In genomic region chr1:229409616-229410369, GRCh38 we compare ENCODE assay signal across 14 cellular contexts. TPM values are rescaled to one million over a fixed set of nuclear protein-coding genes. Genes with fewer than 3 reads are reported as not detected.
A peak's percentile ranks its signal among the peaks of the same experiment; 100 is the strongest.
DNase-seq lines count a peak whose midpoint lies in the region; ATAC-seq, FAIRE-seq and TF ChIP-seq lines count a peak whose summit lies in the region.
"Had no signal": no experiment of that assay in that cellular context is flagged by ENCODE, and none has a peak within 500 bp of the region (broad histone marks: within the 10 kb centered on the region; RNA-seq: fewer than 3 reads in every experiment).

No MANE protein-coding gene starts in this region.

- H3K27ac ChIP-seq in GM23248 (no peak overlapping the region), H1 (ENCODE audit: low read depth, low read length) (no peak overlapping the region), neuronal stem cell (replicated peaks; ENCODE audit: low read length) (no peak overlapping the region)

- H3K27me3 ChIP-seq in GM23248 (replicated peaks; ENCODE audit: insufficient read depth) (peaks cover 51% of the 10 kb centered on the region), H1 (replicated peaks in 1 of 4; ENCODE audit: control insufficient read depth in 3 of 4, extremely low read depth in 1 of 4, insufficient read depth in 3 of 4, low read length in 3 of 4) (peaks cover 13 to 44% (median 39%) of the 10 kb centered on the region in 4 experiments), neuronal stem cell (ENCODE audit: control insufficient read depth in 3 of 3, insufficient read depth in 3 of 3, low read depth in 1 of 3, low read length in 3 of 3) (peaks cover 9 to 40% (median 38%) of the 10 kb centered on the region in 3 experiments)

- H3K36me3 ChIP-seq in GM23248 (ENCODE audit: low read depth) (no peaks in the 10 kb centered on the region), H1 (ENCODE audit: control insufficient read depth in 2 of 4, insufficient read depth in 4 of 4, low read length in 3 of 4) (no peaks in the 10 kb centered on the region), neuronal stem cell (replicated peaks in 1 of 2; ENCODE audit: control insufficient read depth in 2 of 2, insufficient read depth in 2 of 2, low read length in 2 of 2) (no peaks in the 10 kb centered on the region)

- H2BK120ac ChIP-seq in H1 (replicated peaks; ENCODE audit: low read depth, low read length) (no peak overlapping the region), neuronal stem cell (ENCODE audit: low read depth, low read length) (no peak overlapping the region)

- H3K14ac ChIP-seq in H1 (ENCODE audit: insufficient read length) (no peak overlapping the region), neuronal stem cell (ENCODE audit: low read length) (peak overlapping the region; percentile 39)

- H3K4me2 ChIP-seq in GM23248 (ENCODE audit: unreplicated experiment) = no peak overlapping the region
- peak overlapping the region in 1 of 2 experiments; percentile 36; a peak in 2 of 4 replicates for H3K4me2 ChIP-seq in H1 (ENCODE audit: insufficient read depth in 1 of 2, low read depth in 2 of 2, low read length in 2 of 2)
- H3K4me2 ChIP-seq in neuronal stem cell (ENCODE audit: insufficient read depth, low read length, poor library complexity, severe bottlenecking) = no peak overlapping the region

- H2AFZ ChIP-seq in GM23248 = no peak overlapping the region
- no peak overlapping the region for H2AFZ ChIP-seq in H1 (ENCODE audit: low read length)
- H2AFZ ChIP-seq in neuronal stem cell (ENCODE audit: low read length) = no peak overlapping the region

- DNase-seq in NCI-H146 (lab: John Stamatoyannopoulos, UW) (peak; percentile 31), NCI-H146 treated with DMSO at 0.1 percent for 48 hours (lab: John Stamatoyannopoulos, UW; ENCODE audit: unreplicated experiment) (no peak), GM23248 (peak; percentile 5), H1 (ENCODE audit: low read depth in 1 of 2, low spot score in 2 of 2) (no peak), neuronal stem cell (ENCODE audit: low spot score) (no peak), GF-D8 (lab: John Stamatoyannopoulos, UW) (no peak)
- DNase-seq: activated CD4-positive, alpha-beta T cell treated with anti-CD3 and anti-CD28 coated beads for 48 hours; kidney glomerular epithelial cell; occipital lobe; stimulated activated CD8-positive, alpha-beta memory T cell treated with anti-CD3 and anti-CD28 coated beads, Interleukin-4, amount 100 ng/mL, for 48 hours had no signal

- in situ Hi-C loops in GM23248 (cut with MboI) = no loop called here

- CTCF ChIA-PET in H1 (lab: Charles Lee; ENCODE audit: partially characterized antibody) = interaction anchor here (0.6 to 5.1 kb wide), 20 partner anchors 8 to 759 kb away, joined by 3 to 47 read pairs (median 4); no protein-coding TSS in a partner anchor

- H3K9ac ChIP-seq in GM23248 (no peak overlapping the region), H1 (replicated peaks in 1 of 4; ENCODE audit: extremely low read depth in 1 of 4, low read depth in 3 of 4, low read length in 3 of 4) (no peak overlapping the region), neuronal stem cell (ENCODE audit: low read depth, low read length, poor library complexity) (no peak overlapping the region)

- peak overlapping the region; percentile 55; the same call in 1 of the 2 replicates for H2BK12ac ChIP-seq in H1 (ENCODE audit: low read depth, low read length)
- H2BK12ac ChIP-seq in neuronal stem cell (ENCODE audit: low read length) = no peak overlapping the region

- H3K56ac ChIP-seq in H1 (replicated peaks; ENCODE audit: insufficient read length, low read depth, low read length) = no peak overlapping the region

- H3F3A ChIP-seq in GM23248 (ENCODE audit: insufficient read depth) = no peaks in the 10 kb centered on the region

- no peak overlapping the region for H4K5ac ChIP-seq in H1 (ENCODE audit: insufficient read length, low read depth, low read length)

- no peak overlapping the region for H4K91ac ChIP-seq in H1 (replicated peaks; ENCODE audit: insufficient read length, low read length)
- H4K91ac ChIP-seq in neuronal stem cell (ENCODE audit: low read depth, low read length, poor library complexity) = no peak overlapping the region

- H3K18ac ChIP-seq in H1 (ENCODE audit: extremely low read depth, low read length) (peak overlapping the region; percentile 87; the same call in 1 of the 2 replicates), neuronal stem cell (ENCODE audit: low read length) (no peak overlapping the region)

- no peak overlapping the region; the same call in 1 of the 2 replicates for H2BK15ac ChIP-seq in H1 (ENCODE audit: low read length)
- no peak overlapping the region for H2BK15ac ChIP-seq in neuronal stem cell (ENCODE audit: low read length)

- FAIRE-seq in H1 (lab: Jason Lieb, UNC) = no peak
- FAIRE-seq: A204.1 had no signal

- H2BK20ac ChIP-seq in H1 (ENCODE audit: low read length) = no peak overlapping the region; the same call in 1 of the 2 replicates

- WGBS in GM23248 (ENCODE audit: low coverage in 1 of 2, low lambda C conversion rate in 2 of 2, missing lambda C conversion rate in 2 of 2), 2 experiments = 13 to 24% methylated on average over 15 to 18 of the region's 18 CpGs
- 55% methylated on average over 8 of the region's 18 CpGs; no CpG with 5 or more reads in 1 of the 2 experiments for WGBS in H1 (ENCODE audit: extremely low coverage in 1 of 2, insufficient coverage in 1 of 2, insufficient read length in 1 of 2, insufficient replicate concordance in 2 of 2, low coverage in 1 of 2, low lambda C conversion rate in 2 of 2, missing lambda C conversion rate in 1 of 2), 2 experiments
- WGBS in neuronal stem cell (ENCODE audit: extremely low coverage in 2 of 2, insufficient read length in 2 of 2, insufficient replicate concordance in 1 of 2), 2 donors = no CpG with 5 or more reads among the region's 18 CpGs

- peaks cover 11% of the 10 kb centered on the region; the same call in 1 of the 2 replicates for H3K23me2 ChIP-seq in H1 (ENCODE audit: low read depth, low read length)

- H3K4me1 ChIP-seq in GM23248 (ENCODE audit: insufficient read depth) (peaks cover 8% of the 10 kb centered on the region), H1 (replicated peaks in 1 of 4; ENCODE audit: control insufficient read depth in 3 of 4, insufficient read depth in 4 of 4, low read length in 3 of 4) (peaks cover 19 to 42% (median 29%) of the 10 kb centered on the region in 4 experiments), neuronal stem cell (ENCODE audit: control insufficient read depth in 2 of 2, insufficient read depth in 1 of 2, low read depth in 1 of 2, low read length in 2 of 2) (peaks cover 16 to 19% of the 10 kb centered on the region in 2 donors)

- H3K79me2 ChIP-seq in GM23248 (ENCODE audit: insufficient read depth) (no peaks in the 10 kb centered on the region), H1 (ENCODE audit: control insufficient read depth in 1 of 2, insufficient read depth in 2 of 2, low read length in 2 of 2) (no peaks in the 10 kb centered on the region)

- POLR2A ChIA-PET in H1 (lab: Charles Lee; ENCODE audit: partially characterized antibody) = interaction anchor here (0.8 to 6.9 kb wide), 10 partner anchors 10 to 224 kb away, joined by 3 to 48 read pairs (median 3); partner anchors contain the start of genes ACTA1 and NUP133

- H4K8ac ChIP-seq in H1 (ENCODE audit: extremely low read depth, insufficient read depth, low read length) (no peak overlapping the region), neuronal stem cell (ENCODE audit: low read depth, low read length) (no peak overlapping the region)

- TF ChIP-seq RAD21 in H1 (IDR thresholded peaks at IDR 0.05 in 1 of 2, conservative IDR thresholded peaks at IDR 0.05 in 1 of 2; ENCODE audit: low read depth in 2 of 2, low read length in 2 of 2) = no peak

- H2AK5ac ChIP-seq in H1 (ENCODE audit: low read depth, low read length) (peak overlapping the region; percentile 8; the same call in 1 of the 2 replicates), neuronal stem cell (ENCODE audit: low read depth, low read length) (peak overlapping the region; percentile 17)

- no peak overlapping the region for H3K4me3 ChIP-seq in GM23248
- peak overlapping the region in 1 of 4 experiments; percentile 7; a peak in 1 of 8 replicates for H3K4me3 ChIP-seq in H1 (ENCODE audit: extremely low read depth in 1 of 4, insufficient read depth in 2 of 4, low read depth in 3 of 4, low read length in 4 of 4)
- no peak overlapping the region for H3K4me3 ChIP-seq in neuronal stem cell (ENCODE audit: low read length in 2 of 2)
- H3K4me3 ChIP-seq: body of pancreas had no signal

- TF ChIP-seq EP300 in H1 (IDR thresholded peaks at IDR 0.05; ENCODE audit: borderline replicate concordance in 1 of 2, low read depth in 2 of 2, low read length in 2 of 2) = no peak

- H3K23ac ChIP-seq in H1 (ENCODE audit: insufficient read length) (no peak overlapping the region), neuronal stem cell (ENCODE audit: low read depth, low read length, poor library complexity) (no peak overlapping the region)

- H3K4ac ChIP-seq in H1 (replicated peaks; ENCODE audit: insufficient read length, low read depth, low read length) = no peak overlapping the region
- H3K4ac ChIP-seq in neuronal stem cell (ENCODE audit: low read length) = no peak overlapping the region

- H3K9me2 ChIP-seq in GM23248 (ENCODE audit: insufficient read depth) = no peaks in the 10 kb centered on the region

- no peaks in the 10 kb centered on the region for H3K79me1 ChIP-seq in H1 (ENCODE audit: low read depth, low read length)
- no peaks in the 10 kb centered on the region for H3K79me1 ChIP-seq in neuronal stem cell (ENCODE audit: low read depth, low read length)

- TF ChIP-seq POLR2A in H1 (IDR thresholded peaks at IDR 0.05; ENCODE audit: control extremely low read depth in 1 of 2, low read depth in 2 of 2, low read length in 2 of 2) (no peak), GM18505 (IDR thresholded peaks at IDR 0.05; ENCODE audit: borderline replicate concordance, extremely low read depth, insufficient read depth, insufficient read length) (no peak)

- H3K9me3 ChIP-seq in GM23248 (ENCODE audit: low read depth) (no peaks in the 10 kb centered on the region), H1 (ENCODE audit: insufficient read depth in 2 of 2, low read depth in 1 of 2, low read length in 1 of 2) (no peaks in the 10 kb centered on the region), neuronal stem cell (replicated peaks in 1 of 2; ENCODE audit: control insufficient read depth in 2 of 2, insufficient read depth in 1 of 2, low read depth in 1 of 2, low read length in 2 of 2) (no peaks in the 10 kb centered on the region)
- H3K9me3 ChIP-seq: body of pancreas had no signal

- no peak for TF ChIP-seq CTCF in H1 (IDR thresholded peaks at IDR 0.05; ENCODE audit: control extremely low read depth in 1 of 3, insufficient read depth in 1 of 3, low read depth in 1 of 3, low read length in 3 of 3)

- ATAC-seq in GM18505 (IDR thresholded peaks at IDR 0.05; ENCODE audit: unreplicated experiment) (no peak), GM21528 (IDR thresholded peaks at IDR 0.05; ENCODE audit: low FRiP score, unreplicated experiment) (no peak)

- H4K20me1 ChIP-seq in GM23248 (ENCODE audit: insufficient read depth) (no peaks in the 10 kb centered on the region), H1 (replicated peaks in 1 of 2; ENCODE audit: control insufficient read depth in 1 of 2, insufficient read depth in 2 of 2, low read length in 2 of 2) (no peaks in the 10 kb centered on the region)

- H2BK5ac ChIP-seq in H1 (ENCODE audit: low read depth, low read length) = peak overlapping the region; percentile 10; the same call in 1 of the 2 replicates
- H2BK5ac ChIP-seq in neuronal stem cell (ENCODE audit: low read length) = no peak overlapping the region

RNA-seq across cellular contexts. Expression of gene ACTA1, which starts 24.1 kb away (rescaled TPM):
- 0.22 TPM in 1 of 2 replicates, not detected in the other for total RNA-seq in GM23248 (2014; rRNA removed; shearing (Covaris generic))
- not detected in 2 replicates for polyA plus RNA-seq in GM23248 (2016; fragmentation: Nextera tagmentation; extraction: Ambion mirVana)
- 56.2 and 58.2 TPM in 2 replicates for total RNA-seq in H1 (2021; fragmentation: NEBNext Ultra II Directional; extraction: Animal tissue kit (Norgen Biotek cat#: 25700))
- polyA plus RNA-seq in H1 (2011; rRNA removed) = 23.5 and 49.6 TPM in 2 replicates
- 29.2 TPM for polyA plus RNA-seq in H1 (2011; cell fraction: cytosol; rRNA removed)
- polyA plus RNA-seq in H1 (2011; cell fraction: nucleus; rRNA removed) = 34.0 TPM
- 27.7 to 38.9 TPM (median 29.2 TPM) in 4 replicates for polyA plus RNA-seq in H1 (2012, experiment 1 of 2)
- polyA plus RNA-seq in H1 (2012, experiment 2 of 2) = 32.8 TPM
- polyA plus RNA-seq in H1 (2013, experiment 1 of 2) = 60.4 TPM
- 60.9 TPM for polyA plus RNA-seq in H1 (2013, experiment 2 of 2)
- 9.3 and 14.8 TPM in 2 replicates for polyA minus RNA-seq in H1 (2011; rRNA and poly(A)+ RNA removed)
- 31.8 TPM for polyA minus RNA-seq in H1 (2011; cell fraction: cytosol; rRNA and poly(A)+ RNA removed)
- 13.7 TPM for polyA minus RNA-seq in H1 (2011; cell fraction: nucleus; rRNA and poly(A)+ RNA removed)
- polyA plus RNA-seq in neuronal stem cell (2013, experiment 1 of 2) = 7.1 TPM
- polyA plus RNA-seq in neuronal stem cell (2013, experiment 2 of 2) = 6.8 TPM

Comparison
In these comparisons a context has a peak if more than half of its experiments do, and no peak if none do; other contexts are left out.
1. DNase-seq: peak in NCI-H146 (single experiment) and GM23248 (single experiment); none in NCI-H146 treated with DMSO at 0.1 percent for 48 hours (single experiment), H1 (0 of 2), neuronal stem cell (single experiment) and GF-D8 (single experiment).
2. RNA of gene ACTA1, which starts 24.1 kb away (total RNA-seq): 56.2 to 58.2 TPM in H1; 0.22 TPM in GM23248; every median in the first group is over 10 times any median in the second.